Comparison of ENCODE assay signal across 8 cellular contexts in the genomic region with DNA sequence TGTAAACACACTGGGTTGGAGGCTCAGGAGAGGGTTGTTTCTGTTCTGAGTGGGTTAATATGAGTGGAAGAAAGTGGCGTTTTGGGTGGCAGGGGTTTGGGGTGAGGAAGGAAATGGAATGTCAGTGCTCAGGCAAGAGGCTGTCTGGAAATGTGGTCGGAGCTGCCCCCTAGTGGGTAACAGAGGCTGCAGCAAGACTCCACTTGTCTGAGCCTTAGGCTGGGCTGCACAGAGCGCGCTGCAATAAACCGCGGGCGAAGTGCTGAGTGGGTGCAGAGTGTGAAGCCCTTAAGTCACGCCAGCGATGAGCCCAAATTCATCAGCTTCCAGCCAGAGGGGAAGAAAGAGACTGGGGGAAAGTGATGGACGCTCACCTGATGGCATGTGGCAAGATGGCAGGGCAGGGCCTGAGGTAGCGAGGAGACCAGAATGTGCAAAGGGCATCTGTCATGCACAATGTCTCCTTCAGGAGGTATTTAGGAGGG. TPM values are rescaled to one million over a fixed set of nuclear protein-coding genes. Genes with fewer than 3 reads are reported as not detected.
DNase-seq lines count a peak whose midpoint lies in the region; ATAC-seq and TF ChIP-seq lines count a peak whose summit lies in the region.

No MANE protein-coding gene starts in this region.

- peaks cover 7% of the 10 kb centered on the region for H3K4me1 Mint-ChIP-seq in activated CD4-positive, alpha-beta T cell treated with anti-CD3 and anti-CD28 coated beads for 36 hours
- peaks cover 5% of the 10 kb centered on the region for H3K4me1 Mint-ChIP-seq in chondrocyte (ENCODE audit: low read depth)

- H3K27ac Mint-ChIP-seq in activated CD4-positive, alpha-beta T cell treated with anti-CD3 and anti-CD28 coated beads for 36 hours, result no peak overlapping the region
- H3K27ac Mint-ChIP-seq in chondrocyte (ENCODE audit: unreplicated experiment), result no peak overlapping the region

- H3K9me3 ChIP-seq in right lobe of liver, result no peaks in the 10 kb centered on the region

- CTCF ChIA-PET in activated CD4-positive, alpha-beta T cell treated with anti-CD3 and anti-CD28 coated beads for 36 hours (lab: Charles Lee), result interaction anchor here (0.7 to 3.3 kb wide), 22 partner anchors 9 to 923 kb away, joined by 3 to 12 read pairs (median 4); no protein-coding TSS in a partner anchor

- POLR2A ChIA-PET in activated CD4-positive, alpha-beta T cell treated with anti-CD3 and anti-CD28 coated beads for 36 hours (lab: Charles Lee), result no interaction called here

- intact Hi-C loops in activated CD4-positive, alpha-beta T cell treated with anti-CD3 and anti-CD28 coated beads for 36 hours (cut with DNase I, micrococcal nuclease), result loop anchor here (1.0 kb wide), 3 partner anchors 34 to 140 kb away; no protein-coding TSS in a partner anchor
- intact Hi-C loops in right lobe of liver (cut with DNase I), result loop anchor here in 1 of 2 donors (5.0 kb wide), 1 partner anchor 139 kb away; no protein-coding TSS in a partner anchor

- no peak for TF ChIP-seq POLR2A in right lobe of liver (IDR thresholded peaks at IDR 0.05)

- no peak overlapping the region for H3K27ac ChIP-seq in right lobe of liver

- no peaks in the 10 kb centered on the region for H3K9me3 Mint-ChIP-seq in activated CD4-positive, alpha-beta T cell treated with anti-CD3 and anti-CD28 coated beads for 36 hours (ENCODE audit: low read depth)
- H3K9me3 Mint-ChIP-seq in chondrocyte (ENCODE audit: low read depth), result no peaks in the 10 kb centered on the region

- peak; percentile 68 for DNase-seq in NK-92 treated with Interleukin-12 subunit alpha and Interleukin-12 subunit beta, amount 100 ng/mL, for 24 hours (lab: John Stamatoyannopoulos, UW)
- DNase-seq in NK-92 (lab: John Stamatoyannopoulos, UW; ENCODE audit: unreplicated experiment) (no peak), NCI-H345 treated with DMSO at 0.1 percent for 48 hours (lab: John Stamatoyannopoulos, UW; ENCODE audit: unreplicated experiment) (peak; percentile 52), chondrocyte (ENCODE audit: low spot score) (no peak), right lobe of liver (peak; percentile 71 to 83 (median 82))
- DNase-seq in activated CD4-positive, alpha-beta T cell treated with anti-CD3 and anti-CD28 coated beads for 36 hours, result peak; percentile 86
- DNase-seq in stimulated activated CD4-positive, alpha-beta T cell treated with anti-CD3 and anti-CD28 coated beads, Interleukin-4, amount 100 ng/mL, for 24 hours, result peak; percentile 75

- H3K27me3 ChIP-seq in right lobe of liver, result no peaks in the 10 kb centered on the region

- no peaks in the 10 kb centered on the region for H3K36me3 Mint-ChIP-seq in activated CD4-positive, alpha-beta T cell treated with anti-CD3 and anti-CD28 coated beads for 36 hours (ENCODE audit: low read depth)
- H3K36me3 Mint-ChIP-seq in chondrocyte (ENCODE audit: low read depth), result no peaks in the 10 kb centered on the region

- TF ChIP-seq CTCF in chondrocyte (IDR thresholded peaks at IDR 0.05), result peak; percentile 93
- peak; percentile 87 to 92 (median 89) for TF ChIP-seq CTCF in right lobe of liver (IDR thresholded peaks at IDR 0.05)

- no peaks in the 10 kb centered on the region for H3K36me3 ChIP-seq in right lobe of liver

- peaks cover 18% of the 10 kb centered on the region for H3K27me3 Mint-ChIP-seq in activated CD4-positive, alpha-beta T cell treated with anti-CD3 and anti-CD28 coated beads for 36 hours
- H3K27me3 Mint-ChIP-seq in chondrocyte (ENCODE audit: low read depth), result peaks cover 34% of the 10 kb centered on the region

- peak overlapping the region; percentile 28 for H3K4me3 Mint-ChIP-seq in activated CD4-positive, alpha-beta T cell treated with anti-CD3 and anti-CD28 coated beads for 36 hours
- H3K4me3 Mint-ChIP-seq in chondrocyte (ENCODE audit: unreplicated experiment), result peak overlapping the region; percentile 61

- no peaks in the 10 kb centered on the region for H3K4me1 ChIP-seq in right lobe of liver

- WGBS in right lobe of liver (ENCODE audit: insufficient coverage, low coverage, low lambda C conversion rate, missing lambda C conversion rate), result 0% methylated on average over 9 of the region's 11 CpGs

- H3K4me3 ChIP-seq in right lobe of liver, result peak overlapping the region; percentile 24 to 51 (median 39)

- peak; percentile 57 for ATAC-seq in HG03097 (IDR thresholded peaks at IDR 0.05; ENCODE audit: low FRiP score, unreplicated experiment)
- peak; percentile 100 for ATAC-seq in activated CD4-positive, alpha-beta T cell treated with anti-CD3 and anti-CD28 coated beads for 36 hours
- ATAC-seq in right lobe of liver, result peak; percentile 100

RNA-seq across cellular contexts. Expression of a gene that starts 12.3 kb away (rescaled TPM):
- total RNA-seq in activated CD4-positive, alpha-beta T cell treated with anti-CD3 and anti-CD28 coated beads for 36 hours, result not detected
- total RNA-seq in chondrocyte (not detected in 3 replicates), right lobe of liver (not detected)

RNA-seq across cellular contexts. Expression of a gene that starts 51.1 kb away (rescaled TPM):
- 10 to 100 TPM; 43.0 to 43.1 TPM for total RNA-seq in activated CD4-positive, alpha-beta T cell treated with anti-CD3 and anti-CD28 coated beads for 36 hours
- total RNA-seq in chondrocyte (31.0 to 40.9 TPM (median 34.7 TPM) in 3 replicates), right lobe of liver (10 to 100 TPM; 20.3 to 39.3 (median 32.2) TPM)

Comparison
In these comparisons a context has a peak if more than half of its experiments do, and no peak if none do; other contexts are left out.
1. DNase-seq: peak in NK-92 treated with Interleukin-12 subunit alpha and Interleukin-12 subunit beta, amount 100 ng/mL, for 24 hours (single experiment), NCI-H345 treated with DMSO at 0.1 percent for 48 hours (single experiment), activated CD4-positive, alpha-beta T cell treated with anti-CD3 and anti-CD28 coated beads for 36 hours (single experiment), right lobe of liver (3 of 3) and stimulated activated CD4-positive, alpha-beta T cell treated with anti-CD3 and anti-CD28 coated beads, Interleukin-4, amount 100 ng/mL, for 24 hours (single experiment); none in NK-92 (single experiment) and chondrocyte (single experiment).
2. Peak in every context shown above with its lines, with median percentiles within 50 percentile points of each other: ATAC-seq.